ENCODE assay signal across 13 cellular contexts in genomic region chr10:43861966-43862751, GRCh38.
DNase-seq lines count a peak whose midpoint lies in the region; ATAC-seq and TF ChIP-seq lines count a peak whose summit lies in the region.
"Had no signal": no experiment of that assay in that cellular context is flagged by ENCODE, and none has a peak within 500 bp of the region (broad histone marks: within the 10 kb centered on the region; RNA-seq: fewer than 3 reads in every experiment).

No MANE protein-coding gene starts in this region.

- ATAC-seq in HG03159 (IDR thresholded peaks at IDR 0.05; ENCODE audit: unreplicated experiment) = no peak

- H3K4me3 ChIP-seq in mammary epithelial cell (replicated peaks in 1 of 3; ENCODE audit: insufficient read depth in 1 of 3, low read depth in 2 of 3, low read length in 3 of 3) (no peak overlapping the region), adipocyte (ENCODE audit: low read length) (no peak overlapping the region), tibial artery (no peak overlapping the region), prostate gland (no peak overlapping the region)
- H3K4me3 ChIP-seq: BLaER1 had no signal

- H3K4me3 Mint-ChIP-seq in MCF 10A (ENCODE audit: unreplicated experiment) = no peak overlapping the region
- H3K4me3 Mint-ChIP-seq: mesothelial cell of epicardium had no signal

- TF ChIP-seq CTCF in MCF 10A (IDR thresholded peaks at IDR 0.05; ENCODE audit: unreplicated experiment) (no peak), mammary epithelial cell (conservative IDR thresholded peaks at IDR 0.05 in 1 of 2, IDR thresholded peaks at IDR 0.05 in 1 of 2; ENCODE audit: extremely low read depth in 1 of 2, insufficient read depth in 1 of 2, low read depth in 1 of 2, low read length in 2 of 2) (no peak), tibial artery (IDR thresholded peaks at IDR 0.05) (no peak), prostate gland (IDR thresholded peaks at IDR 0.05) (no peak)

- in situ Hi-C loops in mammary epithelial cell (cut with MboI; ENCODE audit: low sequenced_read_pairs in 2 of 2) = no loop called here

- H3K27ac ChIP-seq in mammary epithelial cell (ENCODE audit: insufficient read depth, low read depth, low read length) (no peak overlapping the region), tibial artery (peak overlapping the region; percentile 79 to 86), prostate gland (no peak overlapping the region)
- H3K27ac ChIP-seq: BLaER1 had no signal

- H3K9me3 Mint-ChIP-seq in MCF 10A (ENCODE audit: unreplicated experiment) = no peaks in the 10 kb centered on the region
- H3K9me3 Mint-ChIP-seq: mesothelial cell of epicardium had no signal

- BruUV-seq in MCF 10A (replicated peaks; lab: Mats Ljungman, UMichigan) (no TSS peak), mammary epithelial cell (replicated peaks; lab: Mats Ljungman, UMichigan) (no TSS peak)

- CTCF ChIA-PET in MCF 10A (lab: Yijun Ruan, JAX) (no interaction called here), mammary epithelial cell (lab: Charles Lee; ENCODE audit: low non-redundant PET) (no interaction called here)

- peak; percentile 89 for DNase-seq in MCF 10A (ENCODE audit: unreplicated experiment)
- no peak for DNase-seq in mammary epithelial cell
- DNase-seq in adipocyte (ENCODE audit: low read depth) = peak; percentile 82
- DNase-seq in iris pigment epithelial cell (ENCODE audit: low read depth) = peak; percentile 85
- DNase-seq in tibial artery = peak; percentile 73 to 84
- no peak for DNase-seq in NCI-H2107 treated with DMSO at 0.1 percent for 48 hours (lab: John Stamatoyannopoulos, UW; ENCODE audit: unreplicated experiment)
- no peak for DNase-seq in prostate gland (ENCODE audit: low spot score)
- DNase-seq: central memory CD4-positive, alpha-beta T cell; OCI-M1; T-helper 9 cell had no signal

- H3K4me1 Mint-ChIP-seq in MCF 10A (ENCODE audit: insufficient read depth, unreplicated experiment) = peaks cover 16% of the 10 kb centered on the region

- no peak for TF ChIP-seq POLR2A in prostate gland (IDR thresholded peaks at IDR 0.05)

- intact Hi-C loops in MCF 10A (cut with micrococcal nuclease) (no loop called here), mammary epithelial cell (cut with micrococcal nuclease) (no loop called here), tibial artery (cut with DNase I; ENCODE audit: low total_unique reads) (no loop called here), prostate gland (cut with DNase I) (no loop called here)

- no peaks in the 10 kb centered on the region for H3K79me2 ChIP-seq in mammary epithelial cell (ENCODE audit: insufficient read depth, low read length)

- H3K9me3 ChIP-seq in mammary epithelial cell (replicated peaks; ENCODE audit: insufficient read depth, low read length) (peaks cover 12% of the 10 kb centered on the region), adipocyte (ENCODE audit: control insufficient read depth, low read length) (no peaks in the 10 kb centered on the region), tibial artery (no peaks in the 10 kb centered on the region), prostate gland (no peaks in the 10 kb centered on the region)
- H3K9me3 ChIP-seq: BLaER1 had no signal

- POLR2A ChIA-PET in MCF 10A (lab: Yijun Ruan, JAX) = interaction anchor here (0.6 kb wide), 1 partner anchor 435 kb away, joined by 3 read pairs; no protein-coding TSS in a partner anchor

- H3K4me2 ChIP-seq in mammary epithelial cell (ENCODE audit: insufficient read depth, low read depth, low read length) = no peak overlapping the region
- H3K4me2 ChIP-seq: BLaER1 had no signal

- no peaks in the 10 kb centered on the region for H4K20me1 ChIP-seq in mammary epithelial cell (ENCODE audit: insufficient read depth, low read length)
- H4K20me1 ChIP-seq: BLaER1 had no signal

- H3K27ac Mint-ChIP-seq in MCF 10A (ENCODE audit: low read depth, unreplicated experiment) = peak overlapping the region; percentile 6
- H3K27ac Mint-ChIP-seq: mesothelial cell of epicardium had no signal

- H3K9ac ChIP-seq in mammary epithelial cell (ENCODE audit: insufficient read depth, low read length) (no peak overlapping the region), adipocyte (ENCODE audit: low read length) (no peak overlapping the region)
- H3K9ac ChIP-seq: BLaER1 had no signal

- H3K36me3 ChIP-seq in mammary epithelial cell (ENCODE audit: insufficient read depth, low read length) = no peaks in the 10 kb centered on the region
- H3K36me3 ChIP-seq in adipocyte (ENCODE audit: control insufficient read depth, insufficient read depth, low read length, severe bottlenecking) = no peaks in the 10 kb centered on the region
- H3K36me3 ChIP-seq in tibial artery = no peaks in the 10 kb centered on the region
- no peaks in the 10 kb centered on the region for H3K36me3 ChIP-seq in prostate gland
- H3K36me3 ChIP-seq: BLaER1 had no signal

- H2AFZ ChIP-seq in mammary epithelial cell (ENCODE audit: low read depth, low read length) = no peak overlapping the region

- H3K4me1 ChIP-seq in mammary epithelial cell (ENCODE audit: insufficient read depth, low read length) (no peaks in the 10 kb centered on the region), adipocyte (ENCODE audit: control insufficient read depth, insufficient read depth, low read length) (peaks cover 26% of the 10 kb centered on the region), tibial artery (peaks cover 0 to 63% (median 38%) of the 10 kb centered on the region in 4 donors), prostate gland (replicated peaks) (no peaks in the 10 kb centered on the region)

- H3K27me3 Mint-ChIP-seq in MCF 10A (ENCODE audit: insufficient read depth, unreplicated experiment) = peaks cover 13% of the 10 kb centered on the region

- WGBS in mammary epithelial cell (ENCODE audit: low coverage, missing lambda C conversion rate) = 63% methylated on average over 3 of the region's 3 CpGs
- WGBS in prostate gland = 71% methylated on average over 3 of the region's 3 CpGs

- H3K36me3 Mint-ChIP-seq in MCF 10A (ENCODE audit: insufficient read depth, unreplicated experiment) = no peaks in the 10 kb centered on the region
- H3K36me3 Mint-ChIP-seq: mesothelial cell of epicardium had no signal

- dilution Hi-C loops in mammary epithelial cell (cut with HindIII; ENCODE audit: low sequenced_read_pairs) = no loop called here

- no peaks in the 10 kb centered on the region for H3K27me3 ChIP-seq in mammary epithelial cell (ENCODE audit: insufficient read depth, low read length)
- H3K27me3 ChIP-seq in adipocyte (replicated peaks; ENCODE audit: control insufficient read depth, insufficient read depth, low read length) = no peaks in the 10 kb centered on the region
- no peaks in the 10 kb centered on the region for H3K27me3 ChIP-seq in tibial artery
- H3K27me3 ChIP-seq in prostate gland (replicated peaks; ENCODE audit: insufficient read depth) = no peaks in the 10 kb centered on the region
- H3K27me3 ChIP-seq: BLaER1 had no signal

Comparison
In these comparisons a context has a peak if more than half of its experiments do, and no peak if none do; other contexts are left out.
1. DNase-seq: peak in MCF 10A (single experiment), adipocyte (single experiment), iris pigment epithelial cell (single experiment) and tibial artery (2 of 2); none in mammary epithelial cell (single experiment), NCI-H2107 treated with DMSO at 0.1 percent for 48 hours (single experiment) and prostate gland (single experiment).
2. H3K27ac ChIP-seq: peak in tibial artery (2 of 2); none in mammary epithelial cell (single experiment) and prostate gland (0 of 2).